In genomic region chr4:25313194-25313895, GRCh38 we compare ENCODE assay signal across 8 cellular contexts. TPM values are rescaled to one million over a fixed set of nuclear protein-coding genes. Genes with fewer than 3 reads are reported as not detected.
A peak's percentile ranks its signal among the peaks of the same experiment; 100 is the strongest.
DNase-seq lines count a peak whose midpoint lies in the region; ATAC-seq and TF ChIP-seq lines count a peak whose summit lies in the region.

No MANE protein-coding gene starts in this region.

- no peaks in the 10 kb centered on the region for H3K27me3 Mint-ChIP-seq in progenitor cell of endocrine pancreas

- TF ChIP-seq POLR2A in esophagus muscularis mucosa (IDR thresholded peaks at IDR 0.05; ENCODE audit: low read depth): no peak

- H3K9me3 Mint-ChIP-seq in progenitor cell of endocrine pancreas (ENCODE audit: low read depth): no peaks in the 10 kb centered on the region

- no peak for TF ChIP-seq CTCF in GM12864 (IDR thresholded peaks at IDR 0.05; ENCODE audit: low read depth, low read length, missing control alignments)
- TF ChIP-seq CTCF in RWPE1 (conservative IDR thresholded peaks at IDR 0.05; ENCODE audit: low read depth): no peak
- no peak for TF ChIP-seq CTCF in esophagus muscularis mucosa (IDR thresholded peaks at IDR 0.05)
- TF ChIP-seq CTCF in progenitor cell of endocrine pancreas (IDR thresholded peaks at IDR 0.05; ENCODE audit: unreplicated experiment): no peak

- peak overlapping the region; percentile 100 for H3K27ac Mint-ChIP-seq in progenitor cell of endocrine pancreas

- POLR2A ChIA-PET in RWPE1 (lab: Yijun Ruan, JAX; ENCODE audit: low non-redundant PET): no interaction called here

- peak overlapping the region; percentile 78 for H3K4me3 ChIP-seq in GM12864 (ENCODE audit: low read depth, low read length)
- H3K4me3 ChIP-seq in esophagus muscularis mucosa: peak overlapping the region; percentile 62 to 84 (median 82)

- DNase-seq in GM12864 (ENCODE audit: low read depth): no peak
- peak; percentile 13 for DNase-seq in RWPE1 (ENCODE audit: low spot score)
- DNase-seq in esophagus muscularis mucosa (ENCODE audit: extremely low spot score): no peak
- DNase-seq in progenitor cell of endocrine pancreas (ENCODE audit: low spot score, unreplicated experiment): no peak
- no peak for DNase-seq in LoVo (ENCODE audit: low spot score)
- no peak for DNase-seq in posterior vena cava (ENCODE audit: low spot score)

- H3K36me3 ChIP-seq in esophagus muscularis mucosa: peaks cover 0 to 17% (median 8%) of the 10 kb centered on the region in 4 donors

- H3K36me3 Mint-ChIP-seq in progenitor cell of endocrine pancreas (ENCODE audit: insufficient read depth): peaks cover 4% of the 10 kb centered on the region

- H3K27ac ChIP-seq in RWPE1 (peak overlapping the region; percentile 79), esophagus muscularis mucosa (replicated peaks in 1 of 4) (peak overlapping the region; percentile 77 to 82 (median 80))

- CTCF ChIA-PET in RWPE1 (lab: Yijun Ruan, JAX): interaction anchor here (0.6 to 1.6 kb wide), 10 partner anchors 7 to 724 kb away, joined by 3 to 5 read pairs (median 4); no protein-coding TSS in a partner anchor

- H3K4me1 ChIP-seq in esophagus muscularis mucosa: peaks cover 10 to 24% (median 10%) of the 10 kb centered on the region in 4 donors

- peak overlapping the region; percentile 99 for H3K4me3 Mint-ChIP-seq in progenitor cell of endocrine pancreas (ENCODE audit: low read depth)

- H3K9me3 ChIP-seq in esophagus muscularis mucosa: no peaks in the 10 kb centered on the region

- intact Hi-C loops in esophagus muscularis mucosa (cut with DNase I): loop anchor here (2.0 to 10.0 kb wide), 3 partner anchors 61 to 149 kb away; partner anchors contain the start of genes PI4K2B and SEPSECS
- intact Hi-C loops in posterior vena cava (cut with DNase I): no loop called here

- ATAC-seq in HG03469 (IDR thresholded peaks at IDR 0.05; ENCODE audit: unreplicated experiment): no peak
- ATAC-seq in HG02798 (IDR thresholded peaks at IDR 0.05; ENCODE audit: poor library complexity, unreplicated experiment): no peak

- no peak for TF ChIP-seq EP300 in esophagus muscularis mucosa (IDR thresholded peaks at IDR 0.05)

- WGBS in esophagus muscularis mucosa: 19% methylated on average over 23 of the region's 23 CpGs

- H3K27me3 ChIP-seq in esophagus muscularis mucosa: no peaks in the 10 kb centered on the region

- H3K4me1 Mint-ChIP-seq in progenitor cell of endocrine pancreas (ENCODE audit: low read depth): peaks cover 8% of the 10 kb centered on the region

RNA-seq across cellular contexts. Expression of gene ZCCHC4, which starts 0.8 kb away (rescaled TPM):
- total RNA-seq in esophagus muscularis mucosa (10 to 100 TPM in 2 of 4 donors, 1 to 10 TPM in 2; 8.6 to 16.2 (median 11.4) TPM), progenitor cell of endocrine pancreas (12.1 and 12.7 TPM in 2 replicates), posterior vena cava (1 to 10 TPM; 8.6 to 9.7 TPM)
